ENCODE assay signal across 24 cellular contexts in genomic region chr20:34068001-34068400, GRCh38. TPM values are rescaled to one million over a fixed set of nuclear protein-coding genes. Genes with fewer than 3 reads are reported as not detected.
DNase-seq lines count a peak whose midpoint lies in the region; ATAC-seq and TF ChIP-seq lines count a peak whose summit lies in the region.
"Had no signal": no experiment of that assay in that cellular context is flagged by ENCODE, and none has a peak within 500 bp of the region (broad histone marks: within the 10 kb centered on the region; RNA-seq: fewer than 3 reads in every experiment).

No MANE protein-coding gene starts in this region.

- DNase-seq in activated CD4-positive, alpha-beta memory T cell treated with anti-CD3 and anti-CD28 coated beads for 36 hours: no peak
- no peak for DNase-seq in activated CD4-positive, alpha-beta memory T cell treated with anti-CD3 and anti-CD28 coated beads, Interleukin-2, amount 10 ng/mL, durations not matched to agents 7 days and 5 days
- DNase-seq in endodermal cell: peak; percentile 82
- no peak for DNase-seq in stimulated activated effector memory CD8-positive, alpha-beta T cell treated with anti-CD3 and anti-CD28 coated beads, Interleukin-12 subunit alpha, Interleukin-12 subunit beta, amount 100 ng/mL, for 72 hours (ENCODE audit: low spot score in 2 of 2)
- no peak for DNase-seq in chondrocyte (ENCODE audit: low spot score)
- no peak for DNase-seq in HuH-7.5 (ENCODE audit: low spot score)
- DNase-seq in mesenchymal stem cell: no peak
- DNase-seq: activated CD4-positive, alpha-beta T cell treated with anti-CD3 and anti-CD28 coated beads, Interleukin-2, amount 50 U/mL, for 4 hours; activated naive CD4-positive, alpha-beta T cell treated with anti-CD3 and anti-CD28 coated beads, Interleukin-2, amount 10 ng/mL, durations not matched to agents 7 days and 5 days; activated T-cell treated with anti-CD3 and anti-CD28 coated beads, Interleukin-2, amount 50 U/mL, for 1 hour; C1 segment of cervical spinal cord; erythroblast; foreskin fibroblast; IMR-90; NCI-H1417 treated with DMSO at 0.1 percent for 48 hours; NCI-H2107; NCI-H510A; SHP77 treated with DMSO at 0.1 percent for 48 hours; stimulated activated naive CD4-positive, alpha-beta T cell treated with Interleukin-2 at 50 U/mL for 16 hours; T-helper 1 cell; trophoblast cell had no signal

- H3K36me3 Mint-ChIP-seq in activated CD4-positive, alpha-beta memory T cell treated with anti-CD3 and anti-CD28 coated beads for 36 hours: peaks cover 3% of the 10 kb centered on the region
- H3K36me3 Mint-ChIP-seq in activated CD4-positive, alpha-beta memory T cell treated with anti-CD3 and anti-CD28 coated beads, Interleukin-2, amount 10 ng/mL, durations not matched to agents 7 days and 5 days (ENCODE audit: low read depth): peaks cover 22% of the 10 kb centered on the region
- H3K36me3 Mint-ChIP-seq in IgD-negative memory B cell (peaks cover 2% of the 10 kb centered on the region), endodermal cell (ENCODE audit: low read depth) (peaks cover 17% of the 10 kb centered on the region), chondrocyte (ENCODE audit: low read depth) (peaks cover 3% of the 10 kb centered on the region)
- H3K36me3 Mint-ChIP-seq in stimulated activated effector memory CD8-positive, alpha-beta T cell treated with anti-CD3 and anti-CD28 coated beads, Interleukin-12 subunit alpha, Interleukin-12 subunit beta, amount 100 ng/mL, for 72 hours: peaks cover 32% of the 10 kb centered on the region

- H3K4me1 ChIP-seq in endodermal cell (ENCODE audit: control insufficient read depth, insufficient read depth, low read length): peaks cover 8% of the 10 kb centered on the region
- peaks cover 7% of the 10 kb centered on the region for H3K4me1 ChIP-seq in mesenchymal stem cell (ENCODE audit: control insufficient read depth, insufficient read depth, low read depth, low read length)

- H4K8ac ChIP-seq in mesenchymal stem cell (ENCODE audit: low read length): no peak overlapping the region

- no peaks in the 10 kb centered on the region for H3K27me3 Mint-ChIP-seq in activated CD4-positive, alpha-beta memory T cell treated with anti-CD3 and anti-CD28 coated beads for 36 hours
- no peaks in the 10 kb centered on the region for H3K27me3 Mint-ChIP-seq in activated CD4-positive, alpha-beta memory T cell treated with anti-CD3 and anti-CD28 coated beads, Interleukin-2, amount 10 ng/mL, durations not matched to agents 7 days and 5 days
- H3K27me3 Mint-ChIP-seq in IgD-negative memory B cell (no peaks in the 10 kb centered on the region), endodermal cell (ENCODE audit: insufficient read depth) (no peaks in the 10 kb centered on the region), chondrocyte (ENCODE audit: low read depth) (no peaks in the 10 kb centered on the region)
- H3K27me3 Mint-ChIP-seq: activated naive CD4-positive, alpha-beta T cell treated with anti-CD3 and anti-CD28 coated beads, Interleukin-2, amount 10 ng/mL, durations not matched to agents 7 days and 5 days had no signal

- H3K9me3 ChIP-seq in endodermal cell (ENCODE audit: control insufficient read depth, low read length): no peaks in the 10 kb centered on the region
- no peaks in the 10 kb centered on the region for H3K9me3 ChIP-seq in mesenchymal stem cell (ENCODE audit: control insufficient read depth, low read length)

- intact Hi-C loops in activated CD4-positive, alpha-beta memory T cell treated with anti-CD3 and anti-CD28 coated beads for 36 hours (cut with micrococcal nuclease): loop anchor here (2.0 to 10.0 kb wide), 2 partner anchors 47 to 205 kb away; partner anchors contain the start of gene EIF2S2

- H3K4me3 ChIP-seq in endodermal cell (ENCODE audit: low read length) (no peak overlapping the region), mesenchymal stem cell (ENCODE audit: insufficient read depth in 1 of 2, low read depth in 1 of 2, low read length in 2 of 2) (no peak overlapping the region)
- H3K4me3 ChIP-seq: hepatocyte, smooth muscle cell had no signal

- H3K4me1 Mint-ChIP-seq in activated CD4-positive, alpha-beta memory T cell treated with anti-CD3 and anti-CD28 coated beads for 36 hours (ENCODE audit: low read depth): peaks cover 35% of the 10 kb centered on the region
- peaks cover 18% of the 10 kb centered on the region for H3K4me1 Mint-ChIP-seq in activated CD4-positive, alpha-beta memory T cell treated with anti-CD3 and anti-CD28 coated beads, Interleukin-2, amount 10 ng/mL, durations not matched to agents 7 days and 5 days
- peaks cover 19 to 26% (median 25%) of the 10 kb centered on the region in 3 donors for H3K4me1 Mint-ChIP-seq in IgD-negative memory B cell
- H3K4me1 Mint-ChIP-seq in endodermal cell: peaks cover 37% of the 10 kb centered on the region
- H3K4me1 Mint-ChIP-seq in stimulated activated effector memory CD8-positive, alpha-beta T cell treated with anti-CD3 and anti-CD28 coated beads, Interleukin-12 subunit alpha, Interleukin-12 subunit beta, amount 100 ng/mL, for 72 hours: peaks cover 55% of the 10 kb centered on the region
- peaks cover 37% of the 10 kb centered on the region for H3K4me1 Mint-ChIP-seq in chondrocyte (ENCODE audit: low read depth)

- no peak overlapping the region for H3K27ac ChIP-seq in endodermal cell (ENCODE audit: low read depth, low read length)
- H3K27ac ChIP-seq in mesenchymal stem cell (ENCODE audit: low read length, poor library complexity, severe bottlenecking): no peak overlapping the region
- H3K27ac ChIP-seq: hepatocyte had no signal

- no peak overlapping the region for H2BK120ac ChIP-seq in mesenchymal stem cell (ENCODE audit: low read depth, low read length)

- H2BK12ac ChIP-seq in mesenchymal stem cell (ENCODE audit: low read length in 2 of 2): no peak overlapping the region

- POLR2A ChIA-PET in activated CD4-positive, alpha-beta memory T cell treated with anti-CD3 and anti-CD28 coated beads for 36 hours (lab: Charles Lee): interaction anchor here (0.8 to 1.2 kb wide), 2 partner anchors 8 to 44 kb away, joined by 3 read pairs; no protein-coding TSS in a partner anchor
- POLR2A ChIA-PET in activated CD4-positive, alpha-beta memory T cell treated with anti-CD3 and anti-CD28 coated beads, Interleukin-2, amount 10 ng/mL, durations not matched to agents 7 days and 5 days (lab: Charles Lee): interaction anchor here (1.0 to 2.5 kb wide), 4 partner anchors 8 to 75 kb away, joined by 3 to 11 read pairs (median 4); partner anchors contain the start of genes EIF2S2 and RALY

- no peak overlapping the region for H2BK15ac ChIP-seq in mesenchymal stem cell (ENCODE audit: low read depth, poor library complexity, severe bottlenecking)

- H4K91ac ChIP-seq in mesenchymal stem cell (ENCODE audit: low read length): no peak overlapping the region

- H2BK5ac ChIP-seq in mesenchymal stem cell (ENCODE audit: low read depth, low read length, poor library complexity, severe bottlenecking): no peak overlapping the region

- no peak overlapping the region for H2AFZ ChIP-seq in mesenchymal stem cell (ENCODE audit: low read depth, low read length)
- H2AFZ ChIP-seq: hepatocyte had no signal

- H3K9me3 Mint-ChIP-seq in activated CD4-positive, alpha-beta memory T cell treated with anti-CD3 and anti-CD28 coated beads for 36 hours: no peaks in the 10 kb centered on the region
- no peaks in the 10 kb centered on the region for H3K9me3 Mint-ChIP-seq in activated CD4-positive, alpha-beta memory T cell treated with anti-CD3 and anti-CD28 coated beads, Interleukin-2, amount 10 ng/mL, durations not matched to agents 7 days and 5 days
- no peaks in the 10 kb centered on the region for H3K9me3 Mint-ChIP-seq in IgD-negative memory B cell
- H3K9me3 Mint-ChIP-seq in endodermal cell: no peaks in the 10 kb centered on the region
- no peaks in the 10 kb centered on the region for H3K9me3 Mint-ChIP-seq in stimulated activated effector memory CD8-positive, alpha-beta T cell treated with anti-CD3 and anti-CD28 coated beads, Interleukin-12 subunit alpha, Interleukin-12 subunit beta, amount 100 ng/mL, for 72 hours
- no peaks in the 10 kb centered on the region for H3K9me3 Mint-ChIP-seq in chondrocyte (ENCODE audit: low read depth)
- H3K9me3 Mint-ChIP-seq: activated naive CD4-positive, alpha-beta T cell treated with anti-CD3 and anti-CD28 coated beads, Interleukin-2, amount 10 ng/mL, durations not matched to agents 7 days and 5 days had no signal

- H3K4me2 ChIP-seq in mesenchymal stem cell (ENCODE audit: low read length, poor library complexity, severe bottlenecking): no peak overlapping the region
- H3K4me2 ChIP-seq: hepatocyte, smooth muscle cell had no signal

- no peak overlapping the region for H3K18ac ChIP-seq in mesenchymal stem cell (ENCODE audit: low read depth in 1 of 2, low read length in 2 of 2)

- H3K27me3 ChIP-seq in endodermal cell (ENCODE audit: control insufficient read depth, insufficient read depth, low read length, poor library complexity, severe bottlenecking) (no peaks in the 10 kb centered on the region), mesenchymal stem cell (ENCODE audit: control insufficient read depth in 1 of 2, insufficient read depth in 1 of 2, low read length in 2 of 2) (no peaks in the 10 kb centered on the region)
- H3K27me3 ChIP-seq: hepatocyte had no signal

- TF ChIP-seq CTCF in endodermal cell (conservative IDR thresholded peaks at IDR 0.05) (peak; percentile 52), chondrocyte (IDR thresholded peaks at IDR 0.05) (no peak)

- H3K14ac ChIP-seq in mesenchymal stem cell (ENCODE audit: low read length in 2 of 2): no peak overlapping the region

- no peak for ATAC-seq in stimulated activated effector memory CD8-positive, alpha-beta T cell treated with anti-CD3 and anti-CD28 coated beads, Interleukin-12 subunit alpha, Interleukin-12 subunit beta, amount 100 ng/mL, for 72 hours

- no peak overlapping the region for H3K23ac ChIP-seq in mesenchymal stem cell (ENCODE audit: low read length in 2 of 2)

- H3K36me3 ChIP-seq in endodermal cell (ENCODE audit: control insufficient read depth, insufficient read depth, low read length): peaks cover 18% of the 10 kb centered on the region
- peaks cover 3 to 11% of the 10 kb centered on the region in 2 experiments for H3K36me3 ChIP-seq in mesenchymal stem cell (ENCODE audit: control insufficient read depth in 1 of 2, insufficient read depth in 2 of 2, low read depth in 1 of 2, low read length in 2 of 2)

- H2AK5ac ChIP-seq in mesenchymal stem cell (ENCODE audit: low read length, severe bottlenecking): no peak overlapping the region

- peak overlapping the region; percentile 47 for H3K27ac Mint-ChIP-seq in activated CD4-positive, alpha-beta memory T cell treated with anti-CD3 and anti-CD28 coated beads for 36 hours
- H3K27ac Mint-ChIP-seq in activated CD4-positive, alpha-beta memory T cell treated with anti-CD3 and anti-CD28 coated beads, Interleukin-2, amount 10 ng/mL, durations not matched to agents 7 days and 5 days: no peak overlapping the region
- H3K27ac Mint-ChIP-seq in IgD-negative memory B cell (peak overlapping the region in 2 of 3 donors; percentile 63 to 89), endodermal cell (peak overlapping the region; percentile 35), chondrocyte (ENCODE audit: unreplicated experiment) (no peak overlapping the region)
- H3K27ac Mint-ChIP-seq in stimulated activated effector memory CD8-positive, alpha-beta T cell treated with anti-CD3 and anti-CD28 coated beads, Interleukin-12 subunit alpha, Interleukin-12 subunit beta, amount 100 ng/mL, for 72 hours: peak overlapping the region; percentile 41
- H3K27ac Mint-ChIP-seq: activated naive CD4-positive, alpha-beta T cell treated with anti-CD3 and anti-CD28 coated beads, Interleukin-2, amount 10 ng/mL, durations not matched to agents 7 days and 5 days had no signal

- no peak overlapping the region for H3K4me3 Mint-ChIP-seq in activated CD4-positive, alpha-beta memory T cell treated with anti-CD3 and anti-CD28 coated beads for 36 hours
- H3K4me3 Mint-ChIP-seq in activated CD4-positive, alpha-beta memory T cell treated with anti-CD3 and anti-CD28 coated beads, Interleukin-2, amount 10 ng/mL, durations not matched to agents 7 days and 5 days: no peak overlapping the region
- H3K4me3 Mint-ChIP-seq in IgD-negative memory B cell (no peak overlapping the region), endodermal cell (no peak overlapping the region), chondrocyte (ENCODE audit: unreplicated experiment) (no peak overlapping the region)
- no peak overlapping the region for H3K4me3 Mint-ChIP-seq in stimulated activated effector memory CD8-positive, alpha-beta T cell treated with anti-CD3 and anti-CD28 coated beads, Interleukin-12 subunit alpha, Interleukin-12 subunit beta, amount 100 ng/mL, for 72 hours
- H3K4me3 Mint-ChIP-seq: activated naive CD4-positive, alpha-beta T cell treated with anti-CD3 and anti-CD28 coated beads, Interleukin-2, amount 10 ng/mL, durations not matched to agents 7 days and 5 days had no signal

- no peak overlapping the region for H3K4ac ChIP-seq in mesenchymal stem cell (ENCODE audit: low read depth in 1 of 2, low read length in 2 of 2)

- H3K9ac ChIP-seq in endodermal cell (ENCODE audit: extremely low read depth, low read length, poor library complexity, severe bottlenecking): no peak overlapping the region
- H3K9ac ChIP-seq in mesenchymal stem cell (ENCODE audit: low read length): no peak overlapping the region

- CTCF ChIA-PET in activated CD4-positive, alpha-beta memory T cell treated with anti-CD3 and anti-CD28 coated beads for 36 hours (lab: Charles Lee): interaction anchor here (0.6 to 4.0 kb wide), 16 partner anchors 11 to 274 kb away, joined by 3 to 49 read pairs (median 5); partner anchors contain the start of genes EIF2S2 and RALY
- CTCF ChIA-PET in activated CD4-positive, alpha-beta memory T cell treated with anti-CD3 and anti-CD28 coated beads, Interleukin-2, amount 10 ng/mL, durations not matched to agents 7 days and 5 days (lab: Charles Lee): interaction anchor here (0.6 to 2.8 kb wide), 7 partner anchors 8 to 553 kb away, joined by 3 to 23 read pairs (median 4); no protein-coding TSS in a partner anchor

- WGBS in endodermal cell (ENCODE audit: insufficient coverage in 1 of 2, insufficient read length in 1 of 2), 2 experiments: 85 to 92% methylated on average over 1 of the region's 1 CpG
- WGBS in mesenchymal stem cell: 97% methylated on average over 1 of the region's 1 CpG

- peaks cover 50% of the 10 kb centered on the region for H3K79me1 ChIP-seq in mesenchymal stem cell (replicated peaks; ENCODE audit: low read length, poor library complexity, severe bottlenecking)

RNA-seq across cellular contexts. Expression of gene EIF2S2, which starts 44.0 kb away (rescaled TPM):
- 100 to 1,000 TPM; 151 to 155 TPM for total RNA-seq in activated CD4-positive, alpha-beta memory T cell treated with anti-CD3 and anti-CD28 coated beads for 36 hours
- 100 to 1,000 TPM; 106 to 108 TPM for total RNA-seq in activated CD4-positive, alpha-beta memory T cell treated with anti-CD3 and anti-CD28 coated beads, Interleukin-2, amount 10 ng/mL, durations not matched to agents 7 days and 5 days
- 22.8 TPM for polyA plus RNA-seq in IgD-negative memory B cell
- total RNA-seq in endodermal cell: 100 to 1,000 TPM; 106 to 144 TPM
- polyA plus RNA-seq in endodermal cell (2013, experiment 1 of 2): 89.9 TPM
- 86.4 TPM for polyA plus RNA-seq in endodermal cell (2013, experiment 2 of 2)
- 49.4 to 152 TPM (median 148 TPM) in 3 replicates for total RNA-seq in chondrocyte
- polyA plus RNA-seq in mesenchymal stem cell (2013, experiment 1 of 2): 204 TPM
- 209 TPM for polyA plus RNA-seq in mesenchymal stem cell (2013, experiment 2 of 2)

Comparison
In these comparisons a context has a peak if more than half of its experiments do, and no peak if none do; other contexts are left out.
1. H3K27ac Mint-ChIP-seq: peak in activated CD4-positive, alpha-beta memory T cell treated with anti-CD3 and anti-CD28 coated beads for 36 hours (single experiment), IgD-negative memory B cell (2 of 3), endodermal cell (single experiment) and stimulated activated effector memory CD8-positive, alpha-beta T cell treated with anti-CD3 and anti-CD28 coated beads, Interleukin-12 subunit alpha, Interleukin-12 subunit beta, amount 100 ng/mL, for 72 hours (single experiment); none in activated CD4-positive, alpha-beta memory T cell treated with anti-CD3 and anti-CD28 coated beads, Interleukin-2, amount 10 ng/mL, durations not matched to agents 7 days and 5 days (single experiment) and chondrocyte (single experiment).